Comparison of ENCODE assay signal across 13 cellular contexts in the genomic region with DNA sequence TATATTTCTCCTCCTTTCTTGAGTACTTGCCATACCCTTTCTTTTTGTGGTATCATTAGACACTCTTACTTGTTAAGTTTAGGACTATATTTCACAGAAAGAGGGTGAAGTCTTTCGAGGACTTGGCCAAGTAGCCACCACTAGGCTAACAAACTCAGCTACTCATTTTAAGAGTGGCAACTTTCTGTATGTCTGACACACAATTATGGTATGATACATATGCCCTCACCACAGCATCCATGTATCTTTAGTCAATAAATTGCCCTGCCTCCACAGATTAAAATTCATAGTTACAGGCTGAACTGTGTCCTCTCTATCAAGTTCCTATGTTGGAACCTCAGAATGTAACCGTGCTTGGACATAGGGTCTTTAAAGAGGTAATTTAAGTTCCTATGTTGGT. TPM values are rescaled to one million over a fixed set of nuclear protein-coding genes. Genes with fewer than 3 reads are reported as not detected.
DNase-seq lines count a peak whose midpoint lies in the region; ATAC-seq and TF ChIP-seq lines count a peak whose summit lies in the region.
"Had no signal": no experiment of that assay in that cellular context is flagged by ENCODE, and none has a peak within 500 bp of the region (broad histone marks: within the 10 kb centered on the region; RNA-seq: fewer than 3 reads in every experiment).

No MANE protein-coding gene starts in this region.

- peaks cover 57% of the 10 kb centered on the region for H3K4me1 Mint-ChIP-seq in activated T-cell treated with anti-CD3 and anti-CD28 coated beads, Interleukin-2, amount 50 U/mL, for 24 hours (ENCODE audit: low read depth)
- H3K4me1 Mint-ChIP-seq in CD8-positive, alpha-beta T cell (ENCODE audit: low read depth): peaks cover 34% of the 10 kb centered on the region
- peaks cover 36% of the 10 kb centered on the region for H3K4me1 Mint-ChIP-seq in stimulated activated effector memory CD8-positive, alpha-beta T cell treated with anti-CD3 and anti-CD28 coated beads, Interleukin-12 subunit alpha, Interleukin-12 subunit beta, amount 100 ng/mL, for 72 hours

- POLR2A ChIA-PET in CD8-positive, alpha-beta T cell (lab: Charles Lee): no interaction called here

- no peaks in the 10 kb centered on the region for H3K9me3 ChIP-seq in CD8-positive, alpha-beta T cell (ENCODE audit: low read length)
- H3K9me3 ChIP-seq: BLaER1 had no signal

- no peak for ATAC-seq in CD8-positive, alpha-beta T cell
- peak; percentile 77 for ATAC-seq in stimulated activated effector memory CD8-positive, alpha-beta T cell treated with anti-CD3 and anti-CD28 coated beads, Interleukin-12 subunit alpha, Interleukin-12 subunit beta, amount 100 ng/mL, for 72 hours
- ATAC-seq in GM18511 (IDR thresholded peaks at IDR 0.05; ENCODE audit: unreplicated experiment) (no peak), GM18909 (IDR thresholded peaks at IDR 0.05; ENCODE audit: poor library complexity, unreplicated experiment) (no peak)
- ATAC-seq: GM23338 had no signal

- no peaks in the 10 kb centered on the region for H3K9me3 Mint-ChIP-seq in activated T-cell treated with anti-CD3 and anti-CD28 coated beads, Interleukin-2, amount 50 U/mL, for 24 hours
- H3K9me3 Mint-ChIP-seq in CD8-positive, alpha-beta T cell: no peaks in the 10 kb centered on the region
- H3K9me3 Mint-ChIP-seq in stimulated activated effector memory CD8-positive, alpha-beta T cell treated with anti-CD3 and anti-CD28 coated beads, Interleukin-12 subunit alpha, Interleukin-12 subunit beta, amount 100 ng/mL, for 72 hours: no peaks in the 10 kb centered on the region
- H3K9me3 Mint-ChIP-seq: GM23338, IgD-negative memory B cell had no signal

- H3K4me1 ChIP-seq in CD8-positive, alpha-beta T cell (ENCODE audit: insufficient read depth, low read length): peaks cover 17% of the 10 kb centered on the region

- H3K36me3 Mint-ChIP-seq in activated T-cell treated with anti-CD3 and anti-CD28 coated beads, Interleukin-2, amount 50 U/mL, for 24 hours (ENCODE audit: low read depth): peaks cover 60% of the 10 kb centered on the region
- H3K36me3 Mint-ChIP-seq in CD8-positive, alpha-beta T cell: peaks cover 54% of the 10 kb centered on the region
- H3K36me3 Mint-ChIP-seq in stimulated activated effector memory CD8-positive, alpha-beta T cell treated with anti-CD3 and anti-CD28 coated beads, Interleukin-12 subunit alpha, Interleukin-12 subunit beta, amount 100 ng/mL, for 72 hours: peaks cover 17% of the 10 kb centered on the region

- no peak overlapping the region for H3K4me3 Mint-ChIP-seq in activated T-cell treated with anti-CD3 and anti-CD28 coated beads, Interleukin-2, amount 50 U/mL, for 24 hours
- no peak overlapping the region for H3K4me3 Mint-ChIP-seq in CD8-positive, alpha-beta T cell
- H3K4me3 Mint-ChIP-seq in stimulated activated effector memory CD8-positive, alpha-beta T cell treated with anti-CD3 and anti-CD28 coated beads, Interleukin-12 subunit alpha, Interleukin-12 subunit beta, amount 100 ng/mL, for 72 hours: no peak overlapping the region
- H3K4me3 Mint-ChIP-seq: GM23338, IgD-negative memory B cell had no signal

- H3K27me3 Mint-ChIP-seq in activated T-cell treated with anti-CD3 and anti-CD28 coated beads, Interleukin-2, amount 50 U/mL, for 24 hours: no peaks in the 10 kb centered on the region
- H3K27me3 Mint-ChIP-seq in CD8-positive, alpha-beta T cell (ENCODE audit: low read depth): no peaks in the 10 kb centered on the region
- H3K27me3 Mint-ChIP-seq: IgD-negative memory B cell had no signal

- H3K4me3 ChIP-seq in CD8-positive, alpha-beta T cell (ENCODE audit: low read depth, low read length): no peak overlapping the region
- H3K4me3 ChIP-seq: BLaER1, GM23338 had no signal

- CTCF ChIA-PET in CD8-positive, alpha-beta T cell (lab: Charles Lee): no interaction called here

- intact Hi-C loops in CD8-positive, alpha-beta T cell (cut with DNase I, micrococcal nuclease): loop anchor here (2.0 to 5.0 kb wide), 2 partner anchors 14 to 176 kb away; no protein-coding TSS in a partner anchor

- no peak overlapping the region for H3K27ac ChIP-seq in CD8-positive, alpha-beta T cell (ENCODE audit: low read depth, low read length)
- peak overlapping the region; percentile 24 for H3K27ac ChIP-seq in caudate nucleus (ENCODE audit: low read depth, low read length)
- H3K27ac ChIP-seq: BLaER1 had no signal

- no peak for DNase-seq in activated T-cell treated with anti-CD3 and anti-CD28 coated beads, Interleukin-2, amount 50 U/mL, for 24 hours
- DNase-seq in activated T-cell treated with anti-CD3 and anti-CD28 coated beads, Interleukin-2, amount 50 U/mL, for 1 hour: no peak
- DNase-seq in CD8-positive, alpha-beta T cell: no peak
- DNase-seq in caudate nucleus (lab: John Stamatoyannopoulos, UW): no peak
- no peak for DNase-seq in stimulated activated effector memory CD8-positive, alpha-beta T cell treated with anti-CD3 and anti-CD28 coated beads, Interleukin-12 subunit alpha, Interleukin-12 subunit beta, amount 100 ng/mL, for 72 hours (ENCODE audit: low spot score in 2 of 2)
- DNase-seq: 8988T, DMS53, H7 had no signal

- H3K36me3 ChIP-seq in CD8-positive, alpha-beta T cell (ENCODE audit: insufficient read depth, low read length): no peaks in the 10 kb centered on the region

- H3K27ac Mint-ChIP-seq in activated T-cell treated with anti-CD3 and anti-CD28 coated beads, Interleukin-2, amount 50 U/mL, for 24 hours: peak overlapping the region; percentile 49
- peak overlapping the region; percentile 27 for H3K27ac Mint-ChIP-seq in CD8-positive, alpha-beta T cell
- no peak overlapping the region for H3K27ac Mint-ChIP-seq in stimulated activated effector memory CD8-positive, alpha-beta T cell treated with anti-CD3 and anti-CD28 coated beads, Interleukin-12 subunit alpha, Interleukin-12 subunit beta, amount 100 ng/mL, for 72 hours
- H3K27ac Mint-ChIP-seq: GM23338, IgD-negative memory B cell had no signal

- H3K27me3 ChIP-seq in CD8-positive, alpha-beta T cell (ENCODE audit: insufficient read depth, low read length): no peaks in the 10 kb centered on the region
- H3K27me3 ChIP-seq: BLaER1 had no signal

- TF ChIP-seq CTCF in CD8-positive, alpha-beta T cell (IDR thresholded peaks at IDR 0.05): no peak

RNA-seq across cellular contexts. Expression of a gene that starts 23.2 kb away (rescaled TPM):
- 10 to 100 TPM; 79.8 to 95.0 TPM for total RNA-seq in CD8-positive, alpha-beta T cell
